1 cellular context compared by ENCODE assay signal in the genomic region with DNA sequence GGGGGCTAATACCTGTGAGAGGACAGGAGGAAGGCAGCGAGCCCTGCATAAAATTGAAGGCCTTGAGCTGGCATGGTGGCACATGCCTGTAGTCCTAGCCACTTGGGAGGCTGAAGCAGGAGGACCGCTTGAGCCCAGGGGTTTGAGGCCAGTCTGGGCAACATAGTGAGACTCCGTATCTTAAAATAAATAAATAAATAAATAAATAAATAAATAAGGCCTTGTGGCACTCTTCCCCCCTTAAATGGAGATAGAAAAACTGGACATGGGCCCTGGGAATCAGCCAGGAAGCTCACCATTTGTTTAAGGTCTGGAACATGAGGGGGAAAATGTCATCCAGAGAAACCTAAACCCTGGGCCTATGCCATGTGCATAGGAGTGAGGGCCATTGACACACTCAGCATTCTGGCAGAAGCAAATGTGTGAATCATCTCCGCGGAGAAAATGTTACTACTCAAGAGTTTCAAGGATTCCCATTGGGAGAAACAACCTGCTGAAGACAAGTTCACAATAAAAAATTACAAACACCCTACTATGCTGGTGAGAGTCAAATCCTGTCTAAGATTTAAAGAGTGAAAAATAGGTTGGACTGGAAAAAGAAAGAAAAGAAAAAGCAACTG.
TF ChIP-seq lines count a peak whose summit lies in the region.

No MANE protein-coding gene starts in this region.

TF ChIP-seq in GM23338, 12 proteins besides CTCF, POLR2A, EP300 and RAD21 (continued from another document):
- TF ChIP-seq, protein P1, sequence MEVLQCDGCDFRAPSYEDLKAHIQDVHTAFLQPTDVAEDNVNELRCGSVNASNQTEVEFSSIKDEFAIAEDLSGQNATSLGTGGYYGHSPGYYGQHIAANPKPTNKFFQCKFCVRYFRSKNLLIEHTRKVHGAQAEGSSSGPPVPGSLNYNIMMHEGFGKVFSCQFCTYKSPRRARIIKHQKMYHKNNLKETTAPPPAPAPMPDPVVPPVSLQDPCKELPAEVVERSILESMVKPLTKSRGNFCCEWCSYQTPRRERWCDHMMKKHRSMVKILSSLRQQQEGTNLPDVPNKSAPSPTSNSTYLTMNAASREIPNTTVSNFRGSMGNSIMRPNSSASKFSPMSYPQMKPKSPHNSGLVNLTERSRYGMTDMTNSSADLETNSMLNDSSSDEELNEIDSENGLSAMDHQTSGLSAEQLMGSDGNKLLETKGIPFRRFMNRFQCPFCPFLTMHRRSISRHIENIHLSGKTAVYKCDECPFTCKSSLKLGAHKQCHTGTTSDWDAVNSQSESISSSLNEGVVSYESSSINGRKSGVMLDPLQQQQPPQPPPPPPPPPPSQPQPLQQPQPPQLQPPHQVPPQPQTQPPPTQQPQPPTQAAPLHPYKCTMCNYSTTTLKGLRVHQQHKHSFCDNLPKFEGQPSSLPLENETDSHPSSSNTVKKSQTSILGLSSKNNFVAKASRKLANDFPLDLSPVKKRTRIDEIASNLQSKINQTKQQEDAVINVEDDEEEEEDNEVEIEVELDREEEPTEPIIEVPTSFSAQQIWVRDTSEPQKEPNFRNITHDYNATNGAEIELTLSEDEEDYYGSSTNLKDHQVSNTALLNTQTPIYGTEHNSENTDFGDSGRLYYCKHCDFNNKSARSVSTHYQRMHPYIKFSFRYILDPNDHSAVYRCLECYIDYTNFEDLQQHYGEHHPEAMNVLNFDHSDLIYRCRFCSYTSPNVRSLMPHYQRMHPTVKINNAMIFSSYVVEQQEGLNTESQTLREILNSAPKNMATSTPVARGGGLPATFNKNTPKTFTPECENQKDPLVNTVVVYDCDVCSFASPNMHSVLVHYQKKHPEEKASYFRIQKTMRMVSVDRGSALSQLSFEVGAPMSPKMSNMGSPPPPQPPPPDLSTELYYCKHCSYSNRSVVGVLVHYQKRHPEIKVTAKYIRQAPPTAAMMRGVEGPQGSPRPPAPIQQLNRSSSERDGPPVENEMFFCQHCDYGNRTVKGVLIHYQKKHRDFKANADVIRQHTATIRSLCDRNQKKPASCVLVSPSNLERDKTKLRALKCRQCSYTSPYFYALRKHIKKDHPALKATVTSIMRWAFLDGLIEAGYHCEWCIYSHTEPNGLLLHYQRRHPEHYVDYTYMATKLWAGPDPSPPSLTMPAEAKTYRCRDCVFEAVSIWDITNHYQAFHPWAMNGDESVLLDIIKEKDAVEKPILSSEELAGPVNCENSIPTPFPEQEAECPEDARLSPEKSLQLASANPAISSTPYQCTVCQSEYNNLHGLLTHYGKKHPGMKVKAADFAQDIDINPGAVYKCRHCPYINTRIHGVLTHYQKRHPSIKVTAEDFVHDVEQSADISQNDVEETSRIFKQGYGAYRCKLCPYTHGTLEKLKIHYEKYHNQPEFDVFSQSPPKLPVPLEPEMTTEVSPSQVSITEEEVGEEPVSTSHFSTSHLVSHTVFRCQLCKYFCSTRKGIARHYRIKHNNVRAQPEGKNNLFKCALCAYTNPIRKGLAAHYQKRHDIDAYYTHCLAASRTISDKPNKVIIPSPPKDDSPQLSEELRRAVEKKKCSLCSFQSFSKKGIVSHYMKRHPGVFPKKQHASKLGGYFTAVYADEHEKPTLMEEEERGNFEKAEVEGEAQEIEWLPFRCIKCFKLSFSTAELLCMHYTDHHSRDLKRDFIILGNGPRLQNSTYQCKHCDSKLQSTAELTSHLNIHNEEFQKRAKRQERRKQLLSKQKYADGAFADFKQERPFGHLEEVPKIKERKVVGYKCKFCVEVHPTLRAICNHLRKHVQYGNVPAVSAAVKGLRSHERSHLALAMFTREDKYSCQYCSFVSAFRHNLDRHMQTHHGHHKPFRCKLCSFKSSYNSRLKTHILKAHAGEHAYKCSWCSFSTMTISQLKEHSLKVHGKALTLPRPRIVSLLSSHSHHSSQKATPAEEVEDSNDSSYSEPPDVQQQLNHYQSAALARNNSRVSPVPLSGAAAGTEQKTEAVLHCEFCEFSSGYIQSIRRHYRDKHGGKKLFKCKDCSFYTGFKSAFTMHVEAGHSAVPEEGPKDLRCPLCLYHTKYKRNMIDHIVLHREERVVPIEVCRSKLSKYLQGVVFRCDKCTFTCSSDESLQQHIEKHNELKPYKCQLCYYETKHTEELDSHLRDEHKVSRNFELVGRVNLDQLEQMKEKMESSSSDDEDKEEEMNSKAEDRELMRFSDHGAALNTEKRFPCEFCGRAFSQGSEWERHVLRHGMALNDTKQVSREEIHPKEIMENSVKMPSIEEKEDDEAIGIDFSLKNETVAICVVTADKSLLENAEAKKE (CRISPR knock-in tag; IDR thresholded peaks at IDR 0.05), result no peak
- TF ChIP-seq, protein P2, sequence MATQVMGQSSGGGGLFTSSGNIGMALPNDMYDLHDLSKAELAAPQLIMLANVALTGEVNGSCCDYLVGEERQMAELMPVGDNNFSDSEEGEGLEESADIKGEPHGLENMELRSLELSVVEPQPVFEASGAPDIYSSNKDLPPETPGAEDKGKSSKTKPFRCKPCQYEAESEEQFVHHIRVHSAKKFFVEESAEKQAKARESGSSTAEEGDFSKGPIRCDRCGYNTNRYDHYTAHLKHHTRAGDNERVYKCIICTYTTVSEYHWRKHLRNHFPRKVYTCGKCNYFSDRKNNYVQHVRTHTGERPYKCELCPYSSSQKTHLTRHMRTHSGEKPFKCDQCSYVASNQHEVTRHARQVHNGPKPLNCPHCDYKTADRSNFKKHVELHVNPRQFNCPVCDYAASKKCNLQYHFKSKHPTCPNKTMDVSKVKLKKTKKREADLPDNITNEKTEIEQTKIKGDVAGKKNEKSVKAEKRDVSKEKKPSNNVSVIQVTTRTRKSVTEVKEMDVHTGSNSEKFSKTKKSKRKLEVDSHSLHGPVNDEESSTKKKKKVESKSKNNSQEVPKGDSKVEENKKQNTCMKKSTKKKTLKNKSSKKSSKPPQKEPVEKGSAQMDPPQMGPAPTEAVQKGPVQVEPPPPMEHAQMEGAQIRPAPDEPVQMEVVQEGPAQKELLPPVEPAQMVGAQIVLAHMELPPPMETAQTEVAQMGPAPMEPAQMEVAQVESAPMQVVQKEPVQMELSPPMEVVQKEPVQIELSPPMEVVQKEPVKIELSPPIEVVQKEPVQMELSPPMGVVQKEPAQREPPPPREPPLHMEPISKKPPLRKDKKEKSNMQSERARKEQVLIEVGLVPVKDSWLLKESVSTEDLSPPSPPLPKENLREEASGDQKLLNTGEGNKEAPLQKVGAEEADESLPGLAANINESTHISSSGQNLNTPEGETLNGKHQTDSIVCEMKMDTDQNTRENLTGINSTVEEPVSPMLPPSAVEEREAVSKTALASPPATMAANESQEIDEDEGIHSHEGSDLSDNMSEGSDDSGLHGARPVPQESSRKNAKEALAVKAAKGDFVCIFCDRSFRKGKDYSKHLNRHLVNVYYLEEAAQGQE (IDR thresholded peaks at IDR 0.05; ENCODE audit: unreplicated experiment), result no peak
- TF ChIP-seq JUNB (IDR thresholded peaks at IDR 0.05; ENCODE audit: unreplicated experiment) (no peak), EZH2phosphoT487 (IDR thresholded peaks at IDR 0.05; ENCODE audit: unreplicated experiment) (no peak), EZH2 (IDR thresholded peaks at IDR 0.05; ENCODE audit: low read depth, unreplicated experiment) (no peak), STAT1 (IDR thresholded peaks at IDR 0.05; ENCODE audit: unreplicated experiment) (no peak)
- TF ChIP-seq, protein P3, sequence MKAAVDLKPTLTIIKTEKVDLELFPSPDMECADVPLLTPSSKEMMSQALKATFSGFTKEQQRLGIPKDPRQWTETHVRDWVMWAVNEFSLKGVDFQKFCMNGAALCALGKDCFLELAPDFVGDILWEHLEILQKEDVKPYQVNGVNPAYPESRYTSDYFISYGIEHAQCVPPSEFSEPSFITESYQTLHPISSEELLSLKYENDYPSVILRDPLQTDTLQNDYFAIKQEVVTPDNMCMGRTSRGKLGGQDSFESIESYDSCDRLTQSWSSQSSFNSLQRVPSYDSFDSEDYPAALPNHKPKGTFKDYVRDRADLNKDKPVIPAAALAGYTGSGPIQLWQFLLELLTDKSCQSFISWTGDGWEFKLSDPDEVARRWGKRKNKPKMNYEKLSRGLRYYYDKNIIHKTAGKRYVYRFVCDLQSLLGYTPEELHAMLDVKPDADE (IDR thresholded peaks at IDR 0.05), result no peak
TF ChIP-seq in GM23338: peak in this region for 0.
